Comparison of ENCODE assay signal across 23 cellular contexts in genomic region chr1:39050001-39050400, GRCh38.
"Had no signal": no experiment of that assay in that cellular context is flagged by ENCODE, and none has a peak within 500 bp of the region (broad histone marks: within the 10 kb centered on the region; RNA-seq: fewer than 3 reads in every experiment).

No MANE protein-coding gene starts in this region.

- DNase-seq: colonic mucosa; effector memory CD4-positive, alpha-beta T cell; foreskin keratinocyte; heart left ventricle; kidney; mesendoderm; naive thymus-derived CD8-positive, alpha-beta T cell; nephron progenitor cell; nucleus accumbens; psoas muscle; right cardiac atrium; sigmoid colon; stimulated activated CD4-positive, alpha-beta T cell treated with anti-CD3 and anti-CD28 coated beads, Interleukin-4, amount 100 ng/mL, for 4 hours; thyroid gland; trophoblast cell had no signal

- H3K27me3 Mint-ChIP-seq: dendritic cell treated with granulocyte-macrophage colony-stimulating factor and Interleukin-4, amounts not matched to agents 40 ng/mL and 50 ng/mL, for 4 days; naive thymus-derived CD8-positive, alpha-beta T cell; stimulated activated memory B cell treated with anti-CD40 and anti-IgM and Interleukin-4, amounts not matched to agents 10 μg/mL and 1 μg/mL and 100 μg/mL, for 72 hours; stimulated activated naive CD8-positive, alpha-beta T cell treated with anti-CD3 and anti-CD28 coated beads, Interleukin-15, Interleukin-2, amounts not matched to agents 100 ng/mL and 50 ng/mL, for 24 hours had no signal

- H3K27ac ChIP-seq: colonic mucosa, esophagus muscularis mucosa, foreskin keratinocyte, gastroesophageal sphincter, heart left ventricle, hepatocyte, psoas muscle, sigmoid colon, suprapubic skin had no signal

- ATAC-seq: foreskin keratinocyte; gastroesophageal sphincter; heart left ventricle; left lobe of liver; naive thymus-derived CD8-positive, alpha-beta T cell; psoas muscle; right cardiac atrium; stimulated activated memory B cell treated with anti-CD40 and anti-IgM and Interleukin-4, amounts not matched to agents 10 μg/mL and 1 μg/mL and 100 μg/mL, for 72 hours had no signal

- H3K4me3 ChIP-seq: colonic mucosa, esophagus muscularis mucosa, gastroesophageal sphincter, heart left ventricle, hepatocyte, psoas muscle, sigmoid colon, suprapubic skin, thyroid gland had no signal

- H3K9me3 Mint-ChIP-seq: dendritic cell treated with granulocyte-macrophage colony-stimulating factor and Interleukin-4, amounts not matched to agents 40 ng/mL and 50 ng/mL, for 4 days; naive thymus-derived CD8-positive, alpha-beta T cell; nephron progenitor cell; stimulated activated memory B cell treated with anti-CD40 and anti-IgM and Interleukin-4, amounts not matched to agents 10 μg/mL and 1 μg/mL and 100 μg/mL, for 72 hours; stimulated activated naive CD8-positive, alpha-beta T cell treated with anti-CD3 and anti-CD28 coated beads, Interleukin-15, Interleukin-2, amounts not matched to agents 100 ng/mL and 50 ng/mL, for 24 hours had no signal

- H3K4me3 Mint-ChIP-seq: dendritic cell treated with granulocyte-macrophage colony-stimulating factor and Interleukin-4, amounts not matched to agents 40 ng/mL and 50 ng/mL, for 4 days; nephron progenitor cell; stimulated activated memory B cell treated with anti-CD40 and anti-IgM and Interleukin-4, amounts not matched to agents 10 μg/mL and 1 μg/mL and 100 μg/mL, for 72 hours; stimulated activated naive CD8-positive, alpha-beta T cell treated with anti-CD3 and anti-CD28 coated beads, Interleukin-15, Interleukin-2, amounts not matched to agents 100 ng/mL and 50 ng/mL, for 24 hours had no signal

- H3K36me3 ChIP-seq: colonic mucosa, thyroid gland had no signal

- H3K27ac Mint-ChIP-seq: dendritic cell treated with granulocyte-macrophage colony-stimulating factor and Interleukin-4, amounts not matched to agents 40 ng/mL and 50 ng/mL, for 4 days; nephron progenitor cell; stimulated activated memory B cell treated with anti-CD40 and anti-IgM and Interleukin-4, amounts not matched to agents 10 μg/mL and 1 μg/mL and 100 μg/mL, for 72 hours; stimulated activated naive CD8-positive, alpha-beta T cell treated with anti-CD3 and anti-CD28 coated beads, Interleukin-15, Interleukin-2, amounts not matched to agents 100 ng/mL and 50 ng/mL, for 24 hours had no signal

- H3K27me3 ChIP-seq: colonic mucosa, esophagus muscularis mucosa, foreskin keratinocyte, gastroesophageal sphincter, heart left ventricle, hepatocyte, sigmoid colon, suprapubic skin, thyroid gland had no signal
